In the genomic region with DNA sequence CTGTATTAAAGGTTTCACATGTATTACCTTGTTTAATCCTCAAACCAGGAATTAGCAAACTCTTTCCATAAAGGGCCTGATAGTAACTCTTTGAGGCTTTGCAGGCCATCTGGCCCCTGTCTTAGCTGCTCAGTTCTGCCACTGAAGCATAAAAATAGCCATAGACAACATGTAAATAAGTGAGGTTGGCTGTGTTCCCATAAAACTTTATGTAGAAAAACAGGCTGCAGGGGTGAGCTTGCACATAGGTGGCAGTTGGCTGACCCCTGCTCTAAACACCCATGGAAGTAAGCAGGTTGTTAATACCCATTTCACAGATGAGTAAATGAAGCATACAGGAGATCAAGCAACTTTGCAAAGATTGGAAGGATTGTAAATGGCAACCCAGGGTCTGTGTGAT, we compare ENCODE assay signal across 21 cellular contexts.
"Had no signal": no experiment of that assay in that cellular context is flagged by ENCODE, and none has a peak within 500 bp of the region (broad histone marks: within the 10 kb centered on the region; RNA-seq: fewer than 3 reads in every experiment).

No MANE protein-coding gene starts in this region.

- H3K27ac ChIP-seq: esophagus squamous epithelium, gastroesophageal sphincter, neural progenitor cell, ovary, right atrium auricular region, sigmoid colon, stomach had no signal

- DNase-seq: esophagus squamous epithelium; foreskin fibroblast; glutamatergic neuron; immature natural killer cell; left colon; left ventricle myocardium superior; mesenchymal stem cell; midbrain; nucleus accumbens; ovary; sigmoid colon; small intestine; stimulated activated CD4-positive, alpha-beta T cell treated with anti-CD3 and anti-CD28 coated beads, Interleukin-12 subunit alpha, Interleukin-12 subunit beta, amount 100 ng/mL, for 4 hours; stimulated activated naive CD4-positive, alpha-beta T cell; stomach; substantia nigra; trophoblast cell had no signal

- H3K9me3 ChIP-seq: esophagus squamous epithelium, gastroesophageal sphincter, ovary, right atrium auricular region had no signal

- H3K27me3 ChIP-seq: esophagus squamous epithelium, gastroesophageal sphincter, neural progenitor cell, ovary, right atrium auricular region, sigmoid colon, stomach had no signal

- H3K4me3 ChIP-seq: esophagus squamous epithelium, gastroesophageal sphincter, lung, neural progenitor cell, ovary, right atrium auricular region, sigmoid colon, stomach had no signal

- H3K36me3 ChIP-seq: esophagus squamous epithelium, gastroesophageal sphincter, neural progenitor cell, ovary, right atrium auricular region, sigmoid colon, stomach had no signal
